In genomic region chr1:203273206-203273868, GRCh38 we compare ENCODE assay signal across 1 cellular context.
TF ChIP-seq lines count a peak whose summit lies in the region.

No MANE protein-coding gene starts in this region.

TF ChIP-seq in K562, 482 proteins besides CTCF, POLR2A, EP300 and RAD21 (continued from another document):
- TF ChIP-seq ZNF318 (IDR thresholded peaks at IDR 0.05; ENCODE audit: borderline replicate concordance in 1 of 2, low read depth in 1 of 2) (no peak), HEY1 (CRISPR knock-in tag; IDR thresholded peaks at IDR 0.05; ENCODE audit: borderline replicate concordance) (no peak), HMBOX1 (IDR thresholded peaks at IDR 0.05) (peak; percentile 80), TFAP4 (CRISPR knock-in tag; IDR thresholded peaks at IDR 0.05; ENCODE audit: borderline replicate concordance) (peak; percentile 94), ZNF395 (CRISPR knock-in tag; IDR thresholded peaks at IDR 0.05) (no peak), SRF (CRISPR knock-in tag; IDR thresholded peaks at IDR 0.05) (peak in 1 of 2 experiments; percentile 44; a peak in 1 of 4 replicates), PHF21A (IDR thresholded peaks at IDR 0.05; ENCODE audit: borderline replicate concordance, low read depth) (peak; percentile 29; the same call in 1 of the 2 replicates), ZFPM2 (CRISPR knock-in tag; IDR thresholded peaks at IDR 0.05) (no peak), RHOXF2B (CRISPR knock-in tag; conservative IDR thresholded peaks at IDR 0.05) (0 out of 2 replicates have a peak, but pooled peaks have one; percentile 53), ZNF263 (CRISPR knock-in tag; IDR thresholded peaks at IDR 0.05; ENCODE audit: borderline replicate concordance) (no peak; the same call in 1 of the 2 replicates), IRF1 (CRISPR knock-in tag; IDR thresholded peaks at IDR 0.05; ENCODE audit: borderline replicate concordance) (no peak), HNRNPLL (IDR thresholded peaks at IDR 0.05; ENCODE audit: low read depth, low read length, poor library complexity, severe bottlenecking) (no peak), PKNOX1 (IDR thresholded peaks at IDR 0.05) (no peak), GATAD2A (IDR thresholded peaks at IDR 0.05) (peak; percentile 54; the same call in 1 of the 2 replicates), NFYB (IDR thresholded peaks at IDR 0.05; ENCODE audit: extremely low read depth, insufficient read length) (no peak), SP2 (IDR thresholded peaks at IDR 0.05; ENCODE audit: extremely low read depth, low read depth, low read length, poor library complexity, severe bottlenecking) (no peak)
TF ChIP-seq in K562: peak in this region for 102.
